Comparison of ENCODE assay signal across 8 cellular contexts in genomic region chr3:10551821-10552630, GRCh38. TPM values are rescaled to one million over a fixed set of nuclear protein-coding genes. Genes with fewer than 3 reads are reported as not detected.
DNase-seq lines count a peak whose midpoint lies in the region; ATAC-seq lines count a peak whose summit lies in the region.

No MANE protein-coding gene starts in this region.

- peaks cover 8% of the 10 kb centered on the region for H3K27me3 Mint-ChIP-seq in activated CD4-positive, alpha-beta memory T cell treated with anti-CD3 and anti-CD28 coated beads, Interleukin-2, amount 10 ng/mL, durations not matched to agents 7 days and 5 days

- H3K27ac ChIP-seq in BLaER1 treated with 17β-estradiol and CSF1 and Interleukin-3, amounts not matched to agents 10 nM and 100 nM = peak overlapping the region in 10 of 11 experiments; percentile 58 to 84 (median 76); a peak in 20 of 22 replicates
- H3K27ac ChIP-seq in skeletal muscle tissue (ENCODE audit: low read depth, low read length) = peak overlapping the region; percentile 83

- H3K36me3 Mint-ChIP-seq in activated CD4-positive, alpha-beta memory T cell treated with anti-CD3 and anti-CD28 coated beads, Interleukin-2, amount 10 ng/mL, durations not matched to agents 7 days and 5 days (ENCODE audit: low read depth) = no peaks in the 10 kb centered on the region

- CTCF ChIA-PET in activated CD4-positive, alpha-beta memory T cell treated with anti-CD3 and anti-CD28 coated beads, Interleukin-2, amount 10 ng/mL, durations not matched to agents 7 days and 5 days (lab: Charles Lee) = interaction anchor here (0.6 to 2.3 kb wide), 4 partner anchors 18 to 1928 kb away, joined by 3 to 6 read pairs (median 3); no protein-coding TSS in a partner anchor

- POLR2A ChIA-PET in activated CD4-positive, alpha-beta memory T cell treated with anti-CD3 and anti-CD28 coated beads, Interleukin-2, amount 10 ng/mL, durations not matched to agents 7 days and 5 days (lab: Charles Lee) = interaction anchor here (0.6 to 1.1 kb wide), 4 partner anchors 50 to 186 kb away, joined by 3 to 4 read pairs (median 4); no protein-coding TSS in a partner anchor

- H3K9me3 Mint-ChIP-seq in activated CD4-positive, alpha-beta memory T cell treated with anti-CD3 and anti-CD28 coated beads, Interleukin-2, amount 10 ng/mL, durations not matched to agents 7 days and 5 days = no peaks in the 10 kb centered on the region

- H3K4me1 ChIP-seq in BLaER1 treated with 17β-estradiol and CSF1 and Interleukin-3, amounts not matched to agents 10 nM and 100 nM = peaks cover 71 to 96% (median 93%) of the 10 kb centered on the region in 10 experiments
- H3K4me1 ChIP-seq in skeletal muscle tissue (ENCODE audit: control insufficient read depth in 3 of 3, insufficient read depth in 3 of 3, low read length in 3 of 3) = peaks cover 40 to 64% (median 56%) of the 10 kb centered on the region in 3 donors

- H3K27ac Mint-ChIP-seq in activated CD4-positive, alpha-beta memory T cell treated with anti-CD3 and anti-CD28 coated beads, Interleukin-2, amount 10 ng/mL, durations not matched to agents 7 days and 5 days = peak overlapping the region; percentile 82

- no peak for ATAC-seq in HG02763 (IDR thresholded peaks at IDR 0.05; ENCODE audit: unreplicated experiment)
- ATAC-seq in GM21825 (IDR thresholded peaks at IDR 0.05; ENCODE audit: unreplicated experiment) = no peak

- DNase-seq in M059J (ENCODE audit: low read depth) (peak; percentile 76), ecto neural progenitor cell (ENCODE audit: low spot score) (peak; percentile 44), globus pallidus (ENCODE audit: low spot score) (no peak)
- DNase-seq in activated CD4-positive, alpha-beta memory T cell treated with anti-CD3 and anti-CD28 coated beads, Interleukin-2, amount 10 ng/mL, durations not matched to agents 7 days and 5 days = peak; percentile 72

- H4K20me1 ChIP-seq in BLaER1 treated with 17β-estradiol and CSF1 and Interleukin-3, amounts not matched to agents 10 nM and 100 nM = peaks cover 0 to 4% (median 0%) of the 10 kb centered on the region in 11 experiments; a peak in 1 of 22 replicates

- peak overlapping the region; percentile 50 for H3K4me3 Mint-ChIP-seq in activated CD4-positive, alpha-beta memory T cell treated with anti-CD3 and anti-CD28 coated beads, Interleukin-2, amount 10 ng/mL, durations not matched to agents 7 days and 5 days

- peaks cover 48% of the 10 kb centered on the region for H3K4me1 Mint-ChIP-seq in activated CD4-positive, alpha-beta memory T cell treated with anti-CD3 and anti-CD28 coated beads, Interleukin-2, amount 10 ng/mL, durations not matched to agents 7 days and 5 days

- H3K36me3 ChIP-seq in BLaER1 treated with 17β-estradiol and CSF1 and Interleukin-3, amounts not matched to agents 10 nM and 100 nM = no peaks in the 10 kb centered on the region
- no peaks in the 10 kb centered on the region for H3K36me3 ChIP-seq in skeletal muscle tissue (ENCODE audit: control insufficient read depth in 3 of 3, insufficient read depth in 3 of 3, low read length in 3 of 3)

- H3K27me3 ChIP-seq in BLaER1 treated with 17β-estradiol and CSF1 and Interleukin-3, amounts not matched to agents 10 nM and 100 nM = no peaks in the 10 kb centered on the region
- no peaks in the 10 kb centered on the region for H3K27me3 ChIP-seq in skeletal muscle tissue (ENCODE audit: control insufficient read depth in 3 of 3, insufficient read depth in 3 of 3, low read length in 3 of 3)

- H3K4me3 ChIP-seq in BLaER1 treated with 17β-estradiol and CSF1 and Interleukin-3, amounts not matched to agents 10 nM and 100 nM = peak overlapping the region in 5 of 10 experiments; percentile 2 to 52 (median 29); a peak in 7 of 20 replicates
- H3K4me3 ChIP-seq in skeletal muscle tissue (ENCODE audit: low read length in 3 of 3) = no peak overlapping the region

- H3K4me2 ChIP-seq in BLaER1 treated with 17β-estradiol and CSF1 and Interleukin-3, amounts not matched to agents 10 nM and 100 nM = peak overlapping the region; percentile 79 to 93 (median 88)

- peak overlapping the region in 10 of 11 experiments; percentile 37 to 69 (median 60); a peak in 18 of 22 replicates for H3K9ac ChIP-seq in BLaER1 treated with 17β-estradiol and CSF1 and Interleukin-3, amounts not matched to agents 10 nM and 100 nM
- peak overlapping the region in 2 of 3 donors; percentile 30 to 79 for H3K9ac ChIP-seq in skeletal muscle tissue (ENCODE audit: low read depth in 1 of 3, low read length in 3 of 3)

- no peaks in the 10 kb centered on the region for H3K9me3 ChIP-seq in BLaER1 treated with 17β-estradiol and CSF1 and Interleukin-3, amounts not matched to agents 10 nM and 100 nM (replicated peaks in 1 of 11)
- no peaks in the 10 kb centered on the region for H3K9me3 ChIP-seq in skeletal muscle tissue (ENCODE audit: control insufficient read depth in 3 of 3, low read length in 3 of 3)

RNA-seq across cellular contexts. Expression of gene ATP2B2, which starts 46.6 kb away (rescaled TPM):
- total RNA-seq in M059J (2014; rRNA removed; shearing (Covaris generic)) = not detected in 2 replicates
- total RNA-seq in activated CD4-positive, alpha-beta memory T cell treated with anti-CD3 and anti-CD28 coated beads, Interleukin-2, amount 10 ng/mL, durations not matched to agents 7 days and 5 days = not detected
- 3.7 TPM for total RNA-seq in skeletal muscle tissue
